16 cellular contexts compared by ENCODE assay signal in genomic region chr6:56628105-56628504, GRCh38. TPM values are rescaled to one million over a fixed set of nuclear protein-coding genes. Genes with fewer than 3 reads are reported as not detected.
DNase-seq lines count a peak whose midpoint lies in the region; ATAC-seq and TF ChIP-seq lines count a peak whose summit lies in the region.
"Had no signal": no experiment of that assay in that cellular context is flagged by ENCODE, and none has a peak within 500 bp of the region (broad histone marks: within the 10 kb centered on the region; RNA-seq: fewer than 3 reads in every experiment).

No MANE protein-coding gene starts in this region.

- H3K27ac Mint-ChIP-seq in HFFc6 (peak overlapping the region; percentile 54; the same call in 1 of the 2 replicates), glutamatergic neuron (ENCODE audit: unreplicated experiment) (no peak overlapping the region)
- H3K27ac Mint-ChIP-seq: CD4-positive, CD25-positive, alpha-beta regulatory T cell had no signal

- peaks cover 33% of the 10 kb centered on the region for H3K4me1 Mint-ChIP-seq in HFFc6 (ENCODE audit: low read depth)
- no peaks in the 10 kb centered on the region for H3K4me1 Mint-ChIP-seq in glutamatergic neuron (ENCODE audit: low read depth, unreplicated experiment)
- H3K4me1 Mint-ChIP-seq: CD4-positive, CD25-positive, alpha-beta regulatory T cell had no signal

- DNase-seq in ELF-1 (ENCODE audit: low read depth, low spot score), result peak; percentile 4
- DNase-seq in HFFc6, result no peak
- DNase-seq in fibroblast of villous mesenchyme (ENCODE audit: low read depth), result peak; percentile 36
- no peak for DNase-seq in iPS-NIHi11 (ENCODE audit: low spot score)
- no peak for DNase-seq in glutamatergic neuron
- DNase-seq in Right ventricle myocardium inferior (ENCODE audit: missing footprints), result no peak
- DNase-seq: BE2C; C1 segment of cervical spinal cord; Caco-2; CD4-positive, CD25-positive, alpha-beta regulatory T cell; GF-D8; GM23248; HCEC 1CT; KG1 had no signal

- intact Hi-C loops in Right ventricle myocardium inferior (cut with DNase I), result no loop called here

- TF ChIP-seq CTCF in HFFc6 (IDR thresholded peaks at IDR 0.05) (no peak), fibroblast of villous mesenchyme (IDR thresholded peaks at IDR 0.05; ENCODE audit: insufficient read depth, low read depth, low read length) (no peak), glutamatergic neuron (IDR thresholded peaks at IDR 0.05; ENCODE audit: partially characterized antibody, unreplicated experiment) (no peak)

- ATAC-seq in HG03108 (IDR thresholded peaks at IDR 0.05; ENCODE audit: unreplicated experiment) (no peak), Right ventricle myocardium inferior (no peak)
- ATAC-seq: HepG2 had no signal

- H3K27me3 Mint-ChIP-seq in HFFc6 (ENCODE audit: insufficient read depth) (peaks cover 7% of the 10 kb centered on the region), glutamatergic neuron (ENCODE audit: unreplicated experiment) (no peaks in the 10 kb centered on the region)

- H3K4me3 Mint-ChIP-seq in HFFc6 (peak overlapping the region; percentile 38; the same call in 1 of the 2 replicates), glutamatergic neuron (ENCODE audit: unreplicated experiment) (no peak overlapping the region)
- H3K4me3 Mint-ChIP-seq: CD4-positive, CD25-positive, alpha-beta regulatory T cell had no signal

- H3K36me3 Mint-ChIP-seq in HFFc6 (ENCODE audit: low read depth) (peaks cover 58% of the 10 kb centered on the region), glutamatergic neuron (ENCODE audit: unreplicated experiment) (no peaks in the 10 kb centered on the region)
- H3K36me3 Mint-ChIP-seq: CD4-positive, CD25-positive, alpha-beta regulatory T cell had no signal

- H3K4me3 ChIP-seq in fibroblast of villous mesenchyme (ENCODE audit: low read depth, low read length), result no peak overlapping the region
- H3K4me3 ChIP-seq: GM23248 had no signal

- H3K9me3 Mint-ChIP-seq in HFFc6 (no peaks in the 10 kb centered on the region), glutamatergic neuron (ENCODE audit: unreplicated experiment) (peaks cover 5% of the 10 kb centered on the region)
- H3K9me3 Mint-ChIP-seq: CD4-positive, CD25-positive, alpha-beta regulatory T cell had no signal

RNA-seq across cellular contexts. Expression of gene DST, which starts 14.6 kb away (rescaled TPM):
- total RNA-seq in HFFc6 (2021; fragmentation: NEBNext Ultra II Directional; extraction: Animal tissue kit (Norgen Biotek cat#: 25700)), result 100 to 1,000 TPM; 246 to 408 (median 279) TPM
- total RNA-seq in fibroblast of villous mesenchyme (312 and 509 TPM in 2 replicates), glutamatergic neuron (ENCODE audit: unreplicated experiment) (981 TPM), Right ventricle myocardium inferior (243 TPM)

Comparison
In these comparisons a context has a peak if more than half of its experiments do, and no peak if none do; other contexts are left out.
1. DNase-seq: peak in ELF-1 (single experiment) and fibroblast of villous mesenchyme (single experiment); none in HFFc6 (single experiment), iPS-NIHi11 (single experiment), glutamatergic neuron (single experiment) and Right ventricle myocardium inferior (single experiment).